In the genomic region with DNA sequence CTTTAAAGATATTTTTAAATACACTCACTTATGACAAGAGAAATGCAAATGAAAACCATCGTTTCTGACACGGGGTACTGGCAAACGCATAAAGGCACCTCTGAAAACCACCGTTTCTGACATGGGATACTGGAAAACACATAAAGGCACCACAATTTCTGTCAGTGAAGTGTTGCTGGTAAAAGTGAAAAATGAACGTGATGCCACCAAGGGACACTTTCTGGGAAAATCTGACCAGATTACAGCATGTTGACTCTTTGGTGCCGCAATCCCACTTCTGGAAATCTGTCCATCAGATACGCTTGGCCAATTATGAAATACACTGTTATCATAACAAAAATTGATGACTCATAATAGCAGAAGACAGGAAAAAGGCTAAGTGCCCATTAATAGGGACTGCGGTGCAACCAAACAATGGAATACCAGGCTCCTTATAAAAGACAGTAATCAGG, we compare ENCODE assay signal across 13 cellular contexts.
DNase-seq lines count a peak whose midpoint lies in the region; ATAC-seq lines count a peak whose summit lies in the region.
"Had no signal": no experiment of that assay in that cellular context is flagged by ENCODE, and none has a peak within 500 bp of the region (broad histone marks: within the 10 kb centered on the region; RNA-seq: fewer than 3 reads in every experiment).

No MANE protein-coding gene starts in this region.

- peak; percentile 47 for ATAC-seq in HG02642 (IDR thresholded peaks at IDR 0.05; ENCODE audit: poor library complexity, unreplicated experiment)
- ATAC-seq in HG03095 (IDR thresholded peaks at IDR 0.05; ENCODE audit: unreplicated experiment): no peak
- ATAC-seq in HG03175 (IDR thresholded peaks at IDR 0.05; ENCODE audit: unreplicated experiment): no peak
- ATAC-seq: gastrocnemius medialis, left colon had no signal

- DNase-seq in AG20443 (ENCODE audit: low spot score) (peak; percentile 25), SW480 (ENCODE audit: low spot score) (peak; percentile 0), glomerular visceral epithelial cell (ENCODE audit: extremely low spot score) (peak; percentile 24), NCI-H1694 treated with DMSO at 0.1 percent for 48 hours (lab: John Stamatoyannopoulos, UW) (no peak)
- no peak for DNase-seq in activated T-cell treated with anti-CD3 and anti-CD28 coated beads, Interleukin-2, amount 50 U/mL, for 1 hour
- DNase-seq: activated CD4-positive, alpha-beta T cell treated with anti-CD3 and anti-CD28 coated beads, Interleukin-2, amount 10 ng/mL, durations not matched to agents 7 days and 5 days; activated effector memory CD4-positive, alpha-beta T cell treated with Interleukin-2 at 50 U/mL for 16 hours; gastrocnemius medialis; left colon; NCI-H82 had no signal

Comparison
In these comparisons a context has a peak if more than half of its experiments do, and no peak if none do; other contexts are left out.
1. DNase-seq: peak in AG20443 (single experiment), SW480 (single experiment) and glomerular visceral epithelial cell (single experiment); none in activated T-cell treated with anti-CD3 and anti-CD28 coated beads, Interleukin-2, amount 50 U/mL, for 1 hour (single experiment) and NCI-H1694 treated with DMSO at 0.1 percent for 48 hours (single experiment).